15 cellular contexts compared by ENCODE assay signal in the genomic region with DNA sequence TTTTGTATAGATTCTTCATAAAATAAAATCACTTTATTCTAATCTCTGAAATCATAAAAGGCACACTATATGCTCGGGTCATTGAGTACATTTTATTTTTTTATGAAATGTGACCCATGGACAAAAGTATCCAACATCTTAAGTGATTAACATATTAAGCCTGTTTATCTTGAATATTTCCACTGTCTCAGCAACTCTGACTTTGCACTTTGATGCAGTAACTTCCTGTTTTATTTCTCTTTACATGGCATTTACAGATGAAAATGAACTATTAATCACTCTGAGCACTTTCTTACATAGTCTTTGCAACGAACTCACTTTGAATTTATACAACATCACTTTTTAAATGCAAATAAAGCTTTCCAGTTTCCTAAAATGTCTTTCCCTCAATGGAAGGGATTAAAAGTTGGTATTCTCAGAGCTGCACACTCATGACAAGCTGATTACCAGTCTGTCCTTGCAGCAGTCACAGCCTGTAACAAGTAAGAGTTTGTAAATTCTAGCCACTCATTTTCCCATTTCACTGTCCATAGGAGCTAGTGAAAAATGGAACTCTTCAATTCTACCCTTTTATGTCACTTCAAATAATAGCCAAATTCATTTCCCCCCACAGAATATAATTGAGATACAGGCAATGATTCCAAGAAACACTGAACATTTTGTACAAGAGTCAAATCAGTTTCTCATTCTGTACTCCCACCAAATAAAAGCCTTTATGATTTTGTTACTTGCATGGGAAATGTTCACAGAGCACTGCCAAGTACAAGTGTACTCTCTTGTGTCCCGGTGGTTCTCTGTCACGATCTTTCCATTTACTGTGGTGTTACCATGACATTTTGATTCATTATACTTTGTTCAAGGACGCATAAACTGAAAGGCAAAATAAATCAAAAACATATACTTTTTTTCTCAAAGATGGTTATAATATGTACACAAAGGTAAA.
DNase-seq lines count a peak whose midpoint lies in the region; ATAC-seq and TF ChIP-seq lines count a peak whose summit lies in the region.
"Had no signal": no experiment of that assay in that cellular context is flagged by ENCODE, and none has a peak within 500 bp of the region (broad histone marks: within the 10 kb centered on the region; RNA-seq: fewer than 3 reads in every experiment).

No MANE protein-coding gene starts in this region.

- no peak overlapping the region for H3K4me3 Mint-ChIP-seq in endodermal cell
- H3K4me3 Mint-ChIP-seq: activated naive CD4-positive, alpha-beta T cell treated with anti-CD3 and anti-CD28 coated beads for 36 hours had no signal

- H3K9me3 ChIP-seq in heart left ventricle, result no peaks in the 10 kb centered on the region
- no peaks in the 10 kb centered on the region for H3K9me3 ChIP-seq in SK-N-MC (ENCODE audit: low read depth, low read length)
- H3K9me3 ChIP-seq in endodermal cell (ENCODE audit: control insufficient read depth, low read length), result no peaks in the 10 kb centered on the region
- peaks cover 6% of the 10 kb centered on the region for H3K9me3 ChIP-seq in colonic mucosa
- H3K9me3 ChIP-seq in upper lobe of left lung, result peaks cover 0 to 2% (median 0%) of the 10 kb centered on the region in 4 donors
- no peaks in the 10 kb centered on the region for H3K9me3 ChIP-seq in WERI-Rb-1 (ENCODE audit: severe bottlenecking)
- H3K9me3 ChIP-seq: left lung had no signal

- TF ChIP-seq POLR2A in heart left ventricle (IDR thresholded peaks at IDR 0.05), result no peak
- TF ChIP-seq POLR2A in upper lobe of left lung (IDR thresholded peaks at IDR 0.05), result no peak

- ATAC-seq in heart left ventricle, result no peak
- no peak for ATAC-seq in Right ventricle myocardium inferior
- no peak for ATAC-seq in upper lobe of left lung (ENCODE audit: low FRiP score in 2 of 2)
- ATAC-seq: left lung, Panc1 had no signal

- no peaks in the 10 kb centered on the region for H3K27me3 Mint-ChIP-seq in endodermal cell (ENCODE audit: insufficient read depth)

- H3K36me3 Mint-ChIP-seq in endodermal cell (ENCODE audit: low read depth), result no peaks in the 10 kb centered on the region

- H3K4me3 ChIP-seq in heart left ventricle, result peak overlapping the region in 8 of 12 donors; percentile 8 to 41 (median 26)
- peak overlapping the region; percentile 75 for H3K4me3 ChIP-seq in SK-N-MC
- H3K4me3 ChIP-seq in endodermal cell (ENCODE audit: low read length), result no peak overlapping the region
- H3K4me3 ChIP-seq in colonic mucosa, result no peak overlapping the region
- H3K4me3 ChIP-seq in upper lobe of left lung, result no peak overlapping the region
- no peak overlapping the region for H3K4me3 ChIP-seq in WERI-Rb-1 (ENCODE audit: low read depth, low read length)
- H3K4me3 ChIP-seq: coronary artery, left lung had no signal

- TF ChIP-seq CTCF in heart left ventricle (IDR thresholded peaks at IDR 0.05) (no peak), endodermal cell (conservative IDR thresholded peaks at IDR 0.05) (no peak), colonic mucosa (IDR thresholded peaks at IDR 0.05) (no peak), upper lobe of left lung (IDR thresholded peaks at IDR 0.05) (no peak), WERI-Rb-1 (IDR thresholded peaks at IDR 0.05; ENCODE audit: low read depth, low read length) (no peak)

- no peak for DNase-seq in heart left ventricle
- no peak for DNase-seq in Right ventricle myocardium inferior (ENCODE audit: missing footprints)
- DNase-seq in SK-N-MC (ENCODE audit: low read depth, low spot score), result peak; percentile 55
- no peak for DNase-seq in endodermal cell
- DNase-seq in superior temporal gyrus (ENCODE audit: extremely low spot score), result peak; percentile 22
- no peak for DNase-seq in colonic mucosa
- no peak for DNase-seq in upper lobe of left lung
- no peak for DNase-seq in WERI-Rb-1
- DNase-seq: activated naive CD4-positive, alpha-beta T cell treated with anti-CD3 and anti-CD28 coated beads for 36 hours; H7; left lung; NCI-H2171; nucleus accumbens had no signal

- H3K27me3 ChIP-seq in heart left ventricle (no peaks in the 10 kb centered on the region), endodermal cell (ENCODE audit: control insufficient read depth, insufficient read depth, low read length, poor library complexity, severe bottlenecking) (no peaks in the 10 kb centered on the region), colonic mucosa (no peaks in the 10 kb centered on the region), upper lobe of left lung (no peaks in the 10 kb centered on the region), WERI-Rb-1 (ENCODE audit: insufficient read depth, low read depth, severe bottlenecking) (no peaks in the 10 kb centered on the region)
- H3K27me3 ChIP-seq: left lung had no signal

- no peak overlapping the region for H3K27ac Mint-ChIP-seq in endodermal cell
- H3K27ac Mint-ChIP-seq: activated naive CD4-positive, alpha-beta T cell treated with anti-CD3 and anti-CD28 coated beads for 36 hours had no signal

- no peaks in the 10 kb centered on the region for H3K4me1 Mint-ChIP-seq in endodermal cell

- H3K4me1 ChIP-seq in heart left ventricle, result no peaks in the 10 kb centered on the region
- no peaks in the 10 kb centered on the region for H3K4me1 ChIP-seq in endodermal cell (ENCODE audit: control insufficient read depth, insufficient read depth, low read length)
- no peaks in the 10 kb centered on the region for H3K4me1 ChIP-seq in colonic mucosa
- H3K4me1 ChIP-seq in upper lobe of left lung, result no peaks in the 10 kb centered on the region
- H3K4me1 ChIP-seq: left lung had no signal

- no peak for TF ChIP-seq EP300 in upper lobe of left lung (IDR thresholded peaks at IDR 0.05)

- H3K36me3 ChIP-seq in heart left ventricle, result no peaks in the 10 kb centered on the region
- H3K36me3 ChIP-seq in SK-N-MC (ENCODE audit: insufficient read depth, low read length), result no peaks in the 10 kb centered on the region
- no peaks in the 10 kb centered on the region for H3K36me3 ChIP-seq in endodermal cell (ENCODE audit: control insufficient read depth, insufficient read depth, low read length)
- no peaks in the 10 kb centered on the region for H3K36me3 ChIP-seq in colonic mucosa
- no peaks in the 10 kb centered on the region for H3K36me3 ChIP-seq in upper lobe of left lung
- no peaks in the 10 kb centered on the region for H3K36me3 ChIP-seq in WERI-Rb-1
- H3K36me3 ChIP-seq: left lung had no signal

- intact Hi-C loops in heart left ventricle (cut with DNase I), result no loop called here
- intact Hi-C loops in Right ventricle myocardium inferior (cut with DNase I), result no loop called here
- intact Hi-C loops in colonic mucosa (cut with DNase I), result no loop called here

- H3K9me3 Mint-ChIP-seq in endodermal cell, result peaks cover 6% of the 10 kb centered on the region
- H3K9me3 Mint-ChIP-seq: activated naive CD4-positive, alpha-beta T cell treated with anti-CD3 and anti-CD28 coated beads for 36 hours had no signal

- peak overlapping the region; percentile 64 for H3K9ac ChIP-seq in SK-N-MC (ENCODE audit: insufficient read length)
- no peak overlapping the region for H3K9ac ChIP-seq in endodermal cell (ENCODE audit: extremely low read depth, low read length, poor library complexity, severe bottlenecking)
- H3K9ac ChIP-seq in colonic mucosa (ENCODE audit: low read depth in 2 of 2, low read length in 2 of 2), result no peak overlapping the region

- no peak overlapping the region for H3K27ac ChIP-seq in heart left ventricle
- H3K27ac ChIP-seq in SK-N-MC, result peak overlapping the region; percentile 91
- peak overlapping the region; percentile 37 for H3K27ac ChIP-seq in endodermal cell (ENCODE audit: low read depth, low read length)
- no peak overlapping the region for H3K27ac ChIP-seq in colonic mucosa
- H3K27ac ChIP-seq in upper lobe of left lung, result no peak overlapping the region
- no peak overlapping the region for H3K27ac ChIP-seq in WERI-Rb-1
- H3K27ac ChIP-seq: coronary artery, left lung had no signal

- 49 to 54% (median 51%) methylated on average over 5 of the region's 5 CpGs for WGBS in heart left ventricle, 4 donors
- WGBS in endodermal cell (ENCODE audit: insufficient coverage in 1 of 2, insufficient read length in 1 of 2), 2 experiments, result 67 to 81% methylated on average over 2 to 5 of the region's 5 CpGs
- 50 to 51% methylated on average over 5 of the region's 5 CpGs for WGBS in upper lobe of left lung, 2 donors

Comparison
In these comparisons a context has a peak if more than half of its experiments do, and no peak if none do; other contexts are left out.
1. DNase-seq: peak in SK-N-MC (single experiment) and superior temporal gyrus (single experiment); none in heart left ventricle (0 of 5), Right ventricle myocardium inferior (single experiment), endodermal cell (single experiment), colonic mucosa (single experiment), upper lobe of left lung (0 of 2) and WERI-Rb-1 (single experiment).
2. H3K27ac ChIP-seq: peak in SK-N-MC (single experiment) and endodermal cell (single experiment); none in heart left ventricle (0 of 12), colonic mucosa (single experiment), upper lobe of left lung (0 of 4) and WERI-Rb-1 (single experiment).
3. H3K4me3 ChIP-seq: peak in heart left ventricle (8 of 12) and SK-N-MC (single experiment); none in endodermal cell (single experiment), colonic mucosa (single experiment), upper lobe of left lung (0 of 4) and WERI-Rb-1 (single experiment).